29 cellular contexts compared by ENCODE assay signal in the genomic region with DNA sequence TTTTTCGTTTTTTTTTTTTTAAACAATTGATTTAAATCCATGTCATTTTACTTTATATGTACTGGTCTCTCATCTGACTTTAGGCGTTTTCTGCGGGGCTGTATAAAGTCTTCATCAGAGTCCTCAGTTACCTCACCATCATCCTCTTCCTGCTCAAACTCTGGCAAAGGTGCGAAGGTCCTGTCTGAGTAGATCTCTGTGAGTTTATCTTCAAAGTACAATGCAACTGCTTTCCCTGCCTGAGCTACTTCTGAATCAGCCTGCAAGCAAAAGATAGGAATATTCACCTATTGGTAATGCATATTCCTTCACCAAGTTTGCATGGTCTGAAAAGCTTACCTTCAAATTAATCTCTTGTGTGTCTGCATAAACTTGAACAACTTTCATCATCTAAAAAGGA.
"Had no signal": no experiment of that assay in that cellular context is flagged by ENCODE, and none has a peak within 500 bp of the region (broad histone marks: within the 10 kb centered on the region; RNA-seq: fewer than 3 reads in every experiment).

No MANE protein-coding gene starts in this region.

- H3K9me3 ChIP-seq: neutrophil, pancreas, psoas muscle, right lobe of liver, sigmoid colon, spleen, thoracic aorta, thyroid gland, tibial nerve, upper lobe of left lung, vagina had no signal

- FAIRE-seq: pancreas, urothelium cell line had no signal

- H3K27ac ChIP-seq: neutrophil, pancreas, psoas muscle, right lobe of liver, sigmoid colon, spleen, thoracic aorta, thyroid gland, tibial nerve, upper lobe of left lung, vagina had no signal

- ATAC-seq: naive thymus-derived CD8-positive, alpha-beta T cell; pancreas; psoas muscle; right cardiac atrium; right lobe of liver; stimulated activated memory B cell treated with anti-CD40 and anti-IgM and Interleukin-4, amounts not matched to agents 10 μg/mL and 1 μg/mL and 100 μg/mL, for 72 hours; stimulated activated naive CD8-positive, alpha-beta T cell treated with anti-CD3 and anti-CD28 coated beads, Interleukin-15, amount 100 ng/mL, for 72 hours; stimulated activated naive CD8-positive, alpha-beta T cell treated with anti-CD3 and anti-CD28 coated beads, Interleukin-15, Interleukin-2, amounts not matched to agents 100 U/mL and 50 U/mL, for 24 hours had no signal

- H3K4me1 ChIP-seq: pancreas, psoas muscle, right lobe of liver, sigmoid colon, spleen, thyroid gland, tibial nerve, upper lobe of left lung, vagina had no signal

- H3K4me3 Mint-ChIP-seq: naive B cell; naive thymus-derived CD8-positive, alpha-beta T cell; nephron progenitor cell; neural crest cell; stimulated activated memory B cell treated with anti-CD40 and anti-IgM and Interleukin-4, amounts not matched to agents 10 μg/mL and 1 μg/mL and 100 μg/mL, for 72 hours; stimulated activated naive CD8-positive, alpha-beta T cell treated with anti-CD3 and anti-CD28 coated beads, Interleukin-15, amount 100 ng/mL, for 72 hours had no signal

- H3K27me3 ChIP-seq: neutrophil, pancreas, right lobe of liver, sigmoid colon, spleen, thyroid gland, tibial nerve, upper lobe of left lung, vagina had no signal

- H3K9me3 Mint-ChIP-seq: naive B cell; naive thymus-derived CD8-positive, alpha-beta T cell; nephron progenitor cell; neural crest cell; stimulated activated memory B cell treated with anti-CD40 and anti-IgM and Interleukin-4, amounts not matched to agents 10 μg/mL and 1 μg/mL and 100 μg/mL, for 72 hours; stimulated activated naive CD8-positive, alpha-beta T cell treated with anti-CD3 and anti-CD28 coated beads, Interleukin-15, amount 100 ng/mL, for 72 hours had no signal

- H3K4me2 ChIP-seq: smooth muscle cell had no signal

- DNase-seq: naive B cell; naive thymus-derived CD8-positive, alpha-beta T cell; nephron progenitor cell; nucleus accumbens; pancreas; psoas muscle; right cardiac atrium; right lobe of liver; sigmoid colon; spleen; stimulated activated CD4-positive, alpha-beta T cell treated with anti-CD3 and anti-CD28 coated beads, Interleukin-12 subunit alpha, Interleukin-12 subunit beta, amount 100 ng/mL, for 4 hours; stimulated activated CD4-positive, alpha-beta T cell treated with anti-CD3 and anti-CD28 coated beads, Interleukin-1b, Interleukin-23, amount 100 ng/mL, for 48 hours; stimulated activated CD4-positive, alpha-beta T cell treated with anti-CD3 and anti-CD28 coated beads, Interleukin-4, amount 100 ng/mL, for 1 hour; stimulated activated CD4-positive, alpha-beta T cell treated with anti-CD3 and anti-CD28 coated beads, Interleukin-4, amount 100 ng/mL, for 4 hours; stimulated activated CD8-positive, alpha-beta memory T cell treated with anti-CD3 and anti-CD28 coated beads, Interleukin-4, amount 100 ng/mL, for 48 hours; stimulated activated naive CD4-positive, alpha-beta T cell; stimulated activated naive CD8-positive, alpha-beta T cell treated with anti-CD3 and anti-CD28 coated beads, Interleukin-15, amount 100 ng/mL, for 72 hours; stimulated activated naive CD8-positive, alpha-beta T cell treated with anti-CD3 and anti-CD28 coated beads, Interleukin-15, Interleukin-2, amounts not matched to agents 100 U/mL and 50 U/mL, for 24 hours; thyroid gland; trophoblast cell; upper lobe of left lung had no signal

- H3K27ac Mint-ChIP-seq: nephron progenitor cell; stimulated activated memory B cell treated with anti-CD40 and anti-IgM and Interleukin-4, amounts not matched to agents 10 μg/mL and 1 μg/mL and 100 μg/mL, for 72 hours; stimulated activated naive CD8-positive, alpha-beta T cell treated with anti-CD3 and anti-CD28 coated beads, Interleukin-15, amount 100 ng/mL, for 72 hours had no signal

- H3K4me1 Mint-ChIP-seq: naive B cell; naive thymus-derived CD8-positive, alpha-beta T cell; nephron progenitor cell; neural crest cell; stimulated activated memory B cell treated with anti-CD40 and anti-IgM and Interleukin-4, amounts not matched to agents 10 μg/mL and 1 μg/mL and 100 μg/mL, for 72 hours; stimulated activated naive CD8-positive, alpha-beta T cell treated with anti-CD3 and anti-CD28 coated beads, Interleukin-15, amount 100 ng/mL, for 72 hours had no signal

- H3K27me3 Mint-ChIP-seq: naive B cell; naive thymus-derived CD8-positive, alpha-beta T cell; stimulated activated memory B cell treated with anti-CD40 and anti-IgM and Interleukin-4, amounts not matched to agents 10 μg/mL and 1 μg/mL and 100 μg/mL, for 72 hours; stimulated activated naive CD8-positive, alpha-beta T cell treated with anti-CD3 and anti-CD28 coated beads, Interleukin-15, amount 100 ng/mL, for 72 hours had no signal

- H3K4me3 ChIP-seq: pancreas, psoas muscle, right lobe of liver, sigmoid colon, smooth muscle cell, spleen, thoracic aorta, thyroid gland, tibial nerve, upper lobe of left lung, vagina had no signal
